ENCODE assay signal across 23 cellular contexts in genomic region chr11:116962108-116962507, GRCh38.
DNase-seq lines count a peak whose midpoint lies in the region; ATAC-seq and TF ChIP-seq lines count a peak whose summit lies in the region.
"Had no signal": no experiment of that assay in that cellular context is flagged by ENCODE, and none has a peak within 500 bp of the region (broad histone marks: within the 10 kb centered on the region; RNA-seq: fewer than 3 reads in every experiment).

No MANE protein-coding gene starts in this region.

- ATAC-seq in T-helper 17 cell, result no peak
- ATAC-seq in GM21381 (IDR thresholded peaks at IDR 0.05; ENCODE audit: unreplicated experiment), result no peak
- no peak for ATAC-seq in GM21619 (IDR thresholded peaks at IDR 0.05; ENCODE audit: unreplicated experiment)
- ATAC-seq: mucosa of descending colon, T-cell had no signal

- H3K36me3 Mint-ChIP-seq in T-helper 17 cell (ENCODE audit: low read depth) (no peaks in the 10 kb centered on the region), progenitor cell of endocrine pancreas (ENCODE audit: insufficient read depth) (no peaks in the 10 kb centered on the region)
- H3K36me3 Mint-ChIP-seq: activated naive CD8-positive, alpha-beta T cell treated with anti-CD3 and anti-CD28 coated beads, Interleukin-2, amount 10 ng/mL, durations not matched to agents 7 days and 5 days; neural progenitor cell had no signal

- in situ Hi-C loops in HAP-1 (cut with MboI; ENCODE audit: low sequenced_read_pairs), result no loop called here

- no peaks in the 10 kb centered on the region for H3K36me3 ChIP-seq in HAP-1 (replicated peaks)
- H3K36me3 ChIP-seq: left ventricle myocardium inferior, neural progenitor cell, spleen, stomach had no signal

- peaks cover 14% of the 10 kb centered on the region for H3K4me1 ChIP-seq in HAP-1

- no peaks in the 10 kb centered on the region for H3K27me3 ChIP-seq in HAP-1 (ENCODE audit: low read depth)
- H3K27me3 ChIP-seq: neural progenitor cell, spleen, stomach had no signal

- no peak for TF ChIP-seq CTCF in progenitor cell of endocrine pancreas (IDR thresholded peaks at IDR 0.05; ENCODE audit: unreplicated experiment)

- H3K27ac Mint-ChIP-seq in T-helper 17 cell (no peak overlapping the region), progenitor cell of endocrine pancreas (peak overlapping the region; percentile 21)
- H3K27ac Mint-ChIP-seq: activated CD4-positive, alpha-beta T cell treated with anti-CD3 and anti-CD28 coated beads, Interleukin-2, amount 10 ng/mL, durations not matched to agents 7 days and 5 days; activated naive CD8-positive, alpha-beta T cell treated with anti-CD3 and anti-CD28 coated beads, Interleukin-2, amount 10 ng/mL, durations not matched to agents 7 days and 5 days; neural progenitor cell; T-cell had no signal

- no peaks in the 10 kb centered on the region for H3K9me3 Mint-ChIP-seq in progenitor cell of endocrine pancreas (ENCODE audit: low read depth)
- H3K9me3 Mint-ChIP-seq: activated CD4-positive, alpha-beta T cell treated with anti-CD3 and anti-CD28 coated beads, Interleukin-2, amount 10 ng/mL, durations not matched to agents 7 days and 5 days; activated naive CD8-positive, alpha-beta T cell treated with anti-CD3 and anti-CD28 coated beads, Interleukin-2, amount 10 ng/mL, durations not matched to agents 7 days and 5 days; CD8-positive, alpha-beta memory T cell; neural progenitor cell; T-cell had no signal

- no peaks in the 10 kb centered on the region for H3K27me3 Mint-ChIP-seq in T-helper 17 cell
- H3K27me3 Mint-ChIP-seq in progenitor cell of endocrine pancreas, result no peaks in the 10 kb centered on the region
- H3K27me3 Mint-ChIP-seq: activated CD4-positive, alpha-beta T cell treated with anti-CD3 and anti-CD28 coated beads, Interleukin-2, amount 10 ng/mL, durations not matched to agents 7 days and 5 days; activated naive CD8-positive, alpha-beta T cell treated with anti-CD3 and anti-CD28 coated beads, Interleukin-2, amount 10 ng/mL, durations not matched to agents 7 days and 5 days; CD8-positive, alpha-beta memory T cell; T-cell had no signal

- H3K4me3 Mint-ChIP-seq in T-helper 17 cell, result peak overlapping the region; percentile 65
- no peak overlapping the region for H3K4me3 Mint-ChIP-seq in progenitor cell of endocrine pancreas (ENCODE audit: low read depth)
- H3K4me3 Mint-ChIP-seq: activated CD4-positive, alpha-beta T cell treated with anti-CD3 and anti-CD28 coated beads, Interleukin-2, amount 10 ng/mL, durations not matched to agents 7 days and 5 days; activated naive CD8-positive, alpha-beta T cell treated with anti-CD3 and anti-CD28 coated beads, Interleukin-2, amount 10 ng/mL, durations not matched to agents 7 days and 5 days; CD8-positive, alpha-beta memory T cell; neural progenitor cell; T-cell had no signal

- no peaks in the 10 kb centered on the region for H3K9me3 ChIP-seq in T-helper 17 cell (ENCODE audit: control insufficient read depth, low read length, poor library complexity, severe bottlenecking)
- H3K9me3 ChIP-seq in HAP-1, result no peaks in the 10 kb centered on the region
- H3K9me3 ChIP-seq: left ventricle myocardium inferior, mucosa of descending colon, spleen, stomach had no signal

- DNase-seq in HCEC 1CT (peak; percentile 22), T-helper 17 cell (no peak), fibroblast of gingiva (ENCODE audit: low read depth) (peak; percentile 33), progenitor cell of endocrine pancreas (ENCODE audit: low spot score, unreplicated experiment) (no peak), amniotic stem cell (lab: John Stamatoyannopoulos, UW) (no peak), HAP-1 (ENCODE audit: low spot score in 2 of 2) (no peak)
- DNase-seq: activated CD4-positive, alpha-beta T cell treated with anti-CD3 and anti-CD28 coated beads, Interleukin-2, amount 10 ng/mL, durations not matched to agents 7 days and 5 days; activated naive CD8-positive, alpha-beta T cell treated with anti-CD3 and anti-CD28 coated beads, Interleukin-2, amount 10 ng/mL, durations not matched to agents 7 days and 5 days; CD8-positive, alpha-beta memory T cell; dermis blood vessel endothelial cell; left ventricle myocardium inferior; mucosa of descending colon; NCI-H774; OCI-M1; Right ventricle myocardium superior; spleen; stimulated activated CD4-positive, alpha-beta T cell treated with anti-CD3 and anti-CD28 coated beads, Interleukin-4, amount 100 ng/mL, for 24 hours; stomach; T-cell; trophoblast cell had no signal

- no peak overlapping the region for H3K4me3 ChIP-seq in HAP-1
- H3K4me3 ChIP-seq: left ventricle myocardium inferior, mucosa of descending colon, neural progenitor cell, spleen, stomach had no signal

- H3K4me1 Mint-ChIP-seq in T-helper 17 cell (peaks cover 26% of the 10 kb centered on the region), progenitor cell of endocrine pancreas (ENCODE audit: low read depth) (peaks cover 20% of the 10 kb centered on the region)

Comparison
In these comparisons a context has a peak if more than half of its experiments do, and no peak if none do; other contexts are left out.
1. DNase-seq: peak in HCEC 1CT (single experiment) and fibroblast of gingiva (single experiment); none in T-helper 17 cell (0 of 3), progenitor cell of endocrine pancreas (single experiment), amniotic stem cell (single experiment) and HAP-1 (0 of 2).